In genomic region chr2:99545066-99545465, GRCh38 we compare ENCODE assay signal across 29 cellular contexts. TPM values are rescaled to one million over a fixed set of nuclear protein-coding genes. Genes with fewer than 3 reads are reported as not detected.
A peak's percentile ranks its signal among the peaks of the same experiment; 100 is the strongest.
DNase-seq lines count a peak whose midpoint lies in the region; ATAC-seq, FAIRE-seq and TF ChIP-seq lines count a peak whose summit lies in the region.
"Had no signal": no experiment of that assay in that cellular context is flagged by ENCODE, and none has a peak within 500 bp of the region (broad histone marks: within the 10 kb centered on the region; RNA-seq: fewer than 3 reads in every experiment).

No MANE protein-coding gene starts in this region.

- H3K18ac ChIP-seq in trophoblast cell (ENCODE audit: low read length), result no peak overlapping the region

- H3K27ac ChIP-seq in trophoblast cell (ENCODE audit: low read depth, low read length) (no peak overlapping the region), pancreas (no peak overlapping the region)
- H3K27ac ChIP-seq in CD4-positive, alpha-beta T cell (ENCODE audit: low read depth, low read length), result no peak overlapping the region
- H3K27ac ChIP-seq: hepatocyte, sigmoid colon, tibial nerve had no signal

- H3K4me3 Mint-ChIP-seq in CD4-positive, alpha-beta T cell, result no peak overlapping the region
- H3K4me3 Mint-ChIP-seq: activated T-cell treated with anti-CD3 and anti-CD28 coated beads, Interleukin-2, amount 50 U/mL, for 4 hours; CD8-positive, alpha-beta memory T cell; IgD-negative memory B cell; immature natural killer cell; neural crest cell; T-helper 2 cell treated with Interferon-gamma antibody and Interleukin-4, amounts not matched to agents 5 μg/mL and 100 μg/mL, for 36 hours had no signal

- no peak overlapping the region for H4K8ac ChIP-seq in trophoblast cell (ENCODE audit: low read depth, low read length)

- ATAC-seq in pancreas (no peak), GM18873 (IDR thresholded peaks at IDR 0.05; ENCODE audit: low FRiP score, unreplicated experiment) (no peak)
- no peak for ATAC-seq in CD4-positive, alpha-beta T cell (ENCODE audit: poor library complexity)
- ATAC-seq: activated T-cell treated with anti-CD3 and anti-CD28 coated beads, Interleukin-2, amount 50 U/mL, for 4 hours had no signal

- no peak overlapping the region for H2BK12ac ChIP-seq in trophoblast cell (ENCODE audit: low read length)

- H3K9me3 ChIP-seq in trophoblast cell (ENCODE audit: insufficient read depth, low read depth, low read length) (no peaks in the 10 kb centered on the region), pancreas (no peaks in the 10 kb centered on the region)
- H3K9me3 ChIP-seq in CD4-positive, alpha-beta T cell (ENCODE audit: control insufficient read depth, low read length), result no peaks in the 10 kb centered on the region
- H3K9me3 ChIP-seq: sigmoid colon, tibial nerve had no signal

- no peak overlapping the region for H3K27ac Mint-ChIP-seq in CD4-positive, alpha-beta T cell
- H3K27ac Mint-ChIP-seq: CD8-positive, alpha-beta memory T cell; immature natural killer cell; T-helper 2 cell treated with Interferon-gamma antibody and Interleukin-4, amounts not matched to agents 5 μg/mL and 100 μg/mL, for 36 hours had no signal

- no peak overlapping the region for H4K91ac ChIP-seq in trophoblast cell (ENCODE audit: low read depth, low read length)

- H3K27me3 Mint-ChIP-seq in CD4-positive, alpha-beta T cell, result no peaks in the 10 kb centered on the region
- H3K27me3 Mint-ChIP-seq: IgD-negative memory B cell had no signal

- H3K36me3 ChIP-seq in trophoblast cell (ENCODE audit: control insufficient read depth in 1 of 2, insufficient read depth in 2 of 2, low read length in 2 of 2) (no peaks in the 10 kb centered on the region), pancreas (no peaks in the 10 kb centered on the region)

- WGBS in trophoblast cell (ENCODE audit: extremely low coverage, insufficient coverage, insufficient read length), result no CpG with 5 or more reads among the region's 1 CpG
- 48 to 56% methylated on average over 1 of the region's 1 CpG for WGBS in pancreas, 2 donors

- no peak overlapping the region for H3K23ac ChIP-seq in trophoblast cell (ENCODE audit: low read length)

- H3K4me2 ChIP-seq in trophoblast cell (ENCODE audit: low read length), result no peak overlapping the region
- H3K4me2 ChIP-seq: hepatocyte had no signal

- POLR2A ChIA-PET in CD4-positive, alpha-beta T cell (lab: Charles Lee), result no interaction called here

- no peak overlapping the region for H4K12ac ChIP-seq in trophoblast cell (ENCODE audit: low read depth, low read length)

- H3K79me2 ChIP-seq in trophoblast cell (ENCODE audit: control insufficient read depth, insufficient read depth, low read length, poor library complexity), result no peaks in the 10 kb centered on the region
- H3K79me2 ChIP-seq: hepatocyte had no signal

- no peak overlapping the region for H2BK120ac ChIP-seq in trophoblast cell (ENCODE audit: insufficient read depth, low read length, poor library complexity)

- no peaks in the 10 kb centered on the region for H3K4me1 Mint-ChIP-seq in CD4-positive, alpha-beta T cell (ENCODE audit: low read depth)
- H3K4me1 Mint-ChIP-seq: CD8-positive, alpha-beta memory T cell; immature natural killer cell; neural crest cell had no signal

- H3K79me1 ChIP-seq in trophoblast cell (ENCODE audit: low read length), result no peaks in the 10 kb centered on the region

- no peak overlapping the region for H3K4me3 ChIP-seq in fibroblast of the aortic adventitia (ENCODE audit: low read depth, low read length)
- no peak overlapping the region for H3K4me3 ChIP-seq in trophoblast cell (ENCODE audit: low read depth, low read length)
- no peak overlapping the region for H3K4me3 ChIP-seq in pancreas
- H3K4me3 ChIP-seq: hepatocyte, sigmoid colon, tibial nerve had no signal

- no peak overlapping the region for H3K4ac ChIP-seq in trophoblast cell (ENCODE audit: low read depth, low read length)

- no peak overlapping the region for H2BK5ac ChIP-seq in trophoblast cell (ENCODE audit: low read depth, low read length, poor library complexity)

- DNase-seq in ELR (ENCODE audit: low read depth), result peak; percentile 31
- DNase-seq in NCI-H226, result peak; percentile 57
- DNase-seq in fibroblast of the aortic adventitia (ENCODE audit: low read depth), result peak; percentile 4
- DNase-seq in trophoblast cell, result peak; percentile 78 to 91
- no peak for DNase-seq in pancreas
- DNase-seq in activated gamma-delta T cell treated with Interleukin-2 at 50 U/mL for 16 hours, result no peak
- DNase-seq in CD4-positive, alpha-beta T cell, result no peak
- DNase-seq: activated CD4-positive, alpha-beta T cell treated with anti-CD3 and anti-CD28 coated beads for 4 hours; activated naive CD4-positive, alpha-beta T cell; activated T-cell treated with anti-CD3 and anti-CD28 coated beads, Interleukin-2, amount 50 U/mL, for 4 hours; AML-193; amygdala; CD8-positive, alpha-beta memory T cell; DMS53; immature natural killer cell; NCI-H1092; NCI-H2029 treated with DMSO at 0.1 percent for 48 hours; NCI-H345; OCI-M1; sigmoid colon; stimulated activated CD4-positive, alpha-beta T cell treated with anti-CD3 and anti-CD28 coated beads, Interleukin-15, amount 100 ng/mL, for 24 hours had no signal

- H2AFZ ChIP-seq in trophoblast cell (ENCODE audit: insufficient read depth, low read length, poor library complexity), result no peak overlapping the region
- H2AFZ ChIP-seq: hepatocyte had no signal

- H2AK5ac ChIP-seq in trophoblast cell (ENCODE audit: low read length), result no peak overlapping the region

- FAIRE-seq in pancreas (lab: Jason Lieb, UNC), result no peak
- FAIRE-seq: endothelial cell of umbilical vein, GM12891 had no signal

- H3K9me3 Mint-ChIP-seq in CD4-positive, alpha-beta T cell, result no peaks in the 10 kb centered on the region
- H3K9me3 Mint-ChIP-seq: activated T-cell treated with anti-CD3 and anti-CD28 coated beads, Interleukin-2, amount 50 U/mL, for 4 hours; CD8-positive, alpha-beta memory T cell; IgD-negative memory B cell; immature natural killer cell; neural crest cell; T-helper 2 cell treated with Interferon-gamma antibody and Interleukin-4, amounts not matched to agents 5 μg/mL and 100 μg/mL, for 36 hours had no signal

- H3K14ac ChIP-seq in trophoblast cell (ENCODE audit: low read length), result no peak overlapping the region

- H3K27me3 ChIP-seq in trophoblast cell (ENCODE audit: insufficient read depth, low read length) (no peaks in the 10 kb centered on the region), pancreas (no peaks in the 10 kb centered on the region)
- no peaks in the 10 kb centered on the region for H3K27me3 ChIP-seq in CD4-positive, alpha-beta T cell (ENCODE audit: control insufficient read depth, insufficient read depth, low read length)
- H3K27me3 ChIP-seq: hepatocyte, sigmoid colon, tibial nerve had no signal

- TF ChIP-seq CTCF in fibroblast of the aortic adventitia (IDR thresholded peaks at IDR 0.05; ENCODE audit: insufficient read depth, low read length), result no peak
- no peak for TF ChIP-seq CTCF in pancreas (IDR thresholded peaks at IDR 0.05)
- no peak for TF ChIP-seq CTCF in CD4-positive, alpha-beta T cell (IDR thresholded peaks at IDR 0.05)

- intact Hi-C loops in pancreas (cut with DNase I), result no loop called here
- intact Hi-C loops in CD4-positive, alpha-beta T cell (cut with DNase I, micrococcal nuclease), result no loop called here

- H3K4me1 ChIP-seq in trophoblast cell (ENCODE audit: control insufficient read depth in 1 of 2, insufficient read depth in 2 of 2, low read length in 2 of 2), result no peaks in the 10 kb centered on the region
- no peaks in the 10 kb centered on the region for H3K4me1 ChIP-seq in pancreas

- peaks cover 5% of the 10 kb centered on the region for H3K36me3 Mint-ChIP-seq in CD4-positive, alpha-beta T cell (ENCODE audit: low read depth)
- H3K36me3 Mint-ChIP-seq: CD8-positive, alpha-beta memory T cell; immature natural killer cell had no signal

- H3K9ac ChIP-seq in trophoblast cell (ENCODE audit: low read length), result no peak overlapping the region

- CTCF ChIA-PET in CD4-positive, alpha-beta T cell (lab: Charles Lee), result no interaction called here

RNA-seq across cellular contexts. Expression of gene REV1, which starts 55.2 kb away (rescaled TPM):
- total RNA-seq in fibroblast of the aortic adventitia (ENCODE audit: low replicate concordance), result 36.2 and 58.5 TPM in 2 replicates
- 27.7 TPM in 2 replicates for polyA plus RNA-seq in trophoblast cell (2013)
- 10 to 100 TPM in 5 of 6 donors, 1 to 10 TPM in 1; 9.3 to 19.6 (median 14.1) TPM for total RNA-seq in pancreas
- 10 to 100 TPM; 10.7 to 22.6 TPM for polyA plus RNA-seq in pancreas
- total RNA-seq in CD4-positive, alpha-beta T cell, result 10 to 100 TPM; 39.8 TPM

Comparison
In these comparisons a context has a peak if more than half of its experiments do, and no peak if none do; other contexts are left out.
1. DNase-seq: peak in ELR (single experiment), NCI-H226 (single experiment), fibroblast of the aortic adventitia (single experiment) and trophoblast cell (2 of 2); none in pancreas (0 of 6), activated gamma-delta T cell treated with Interleukin-2 at 50 U/mL for 16 hours (single experiment) and CD4-positive, alpha-beta T cell (0 of 10).